14 cellular contexts compared by ENCODE assay signal in the genomic region with DNA sequence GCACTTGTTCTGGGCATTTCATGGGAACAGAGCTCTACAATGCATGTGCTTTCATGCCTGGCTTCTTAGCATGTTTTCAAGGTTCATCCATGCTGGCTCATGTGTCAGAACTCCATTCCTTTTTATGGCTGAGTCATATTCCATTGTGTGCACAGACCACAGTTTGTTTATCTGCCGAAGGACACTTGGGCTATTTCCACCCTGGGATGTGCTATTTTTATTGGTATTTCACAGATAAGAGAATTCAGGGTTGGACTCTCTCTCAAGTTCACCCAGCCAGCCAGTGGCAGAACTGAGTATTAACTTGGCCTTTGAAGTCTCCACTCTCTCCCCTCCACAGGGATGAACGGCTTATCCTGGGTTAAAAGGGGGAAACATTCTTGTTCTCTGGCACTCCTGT.
DNase-seq lines count a peak whose midpoint lies in the region; ATAC-seq, FAIRE-seq and TF ChIP-seq lines count a peak whose summit lies in the region.
"Had no signal": no experiment of that assay in that cellular context is flagged by ENCODE, and none has a peak within 500 bp of the region (broad histone marks: within the 10 kb centered on the region; RNA-seq: fewer than 3 reads in every experiment).

No MANE protein-coding gene starts in this region.

- DNase-seq in OCI-M1 (lab: John Stamatoyannopoulos, UW) (peak; percentile 12), bronchial epithelial cell (ENCODE audit: low read depth) (peak; percentile 0), HepG2 (ENCODE audit: low spot score) (peak; percentile 5), amniotic stem cell (lab: John Stamatoyannopoulos, UW) (no peak), activated gamma-delta T cell treated with Interleukin-2 at 50 U/mL for 16 hours (no peak)
- no peak for DNase-seq in stimulated activated CD4-positive, alpha-beta T cell treated with anti-CD3 and anti-CD28 coated beads, Interleukin-1b, Interleukin-23, amount 100 ng/mL, for 48 hours
- DNase-seq: 8988T; CD4-positive, alpha-beta memory T cell; DMS79 treated with DMSO at 0.1 percent for 48 hours; GOT3; H9 had no signal

- H3K79me2 ChIP-seq in HepG2 (ENCODE audit: insufficient read depth, low read length) = no peaks in the 10 kb centered on the region

- no peak for ATAC-seq in HepG2
- ATAC-seq: GM12878 had no signal

- H3K4me3 ChIP-seq in HEK293 (ENCODE audit: low read depth, low read length) = no peak overlapping the region
- H3K4me3 ChIP-seq in bronchial epithelial cell (ENCODE audit: low read depth, low read length) = no peak overlapping the region
- no peak overlapping the region for H3K4me3 ChIP-seq in HepG2 (replicated peaks in 1 of 3; ENCODE audit: insufficient read depth in 1 of 3, low read depth in 2 of 3, low read length in 3 of 3)
- H3K4me3 ChIP-seq: BLaER1, GM12878 had no signal

- no peaks in the 10 kb centered on the region for H3K36me3 ChIP-seq in HEK293 (ENCODE audit: control insufficient read depth in 2 of 2, insufficient read depth in 1 of 2, low read length in 2 of 2)
- no peaks in the 10 kb centered on the region for H3K36me3 ChIP-seq in bronchial epithelial cell (ENCODE audit: control insufficient read depth, insufficient read depth, low read length)
- H3K36me3 ChIP-seq in HepG2 (replicated peaks in 1 of 2; ENCODE audit: control insufficient read depth in 1 of 2, insufficient read depth in 2 of 2, low read length in 2 of 2) = no peaks in the 10 kb centered on the region
- H3K36me3 ChIP-seq: BLaER1 had no signal

- H3K4me2 ChIP-seq in HepG2 (ENCODE audit: low read depth, low read length) = no peak overlapping the region
- H3K4me2 ChIP-seq: BLaER1 had no signal

- intact Hi-C loops in HepG2 (cut with micrococcal nuclease; ENCODE audit: unreplicated experiment) = no loop called here

- no peak overlapping the region for H3K9ac ChIP-seq in HepG2 (ENCODE audit: insufficient read depth, low read depth, low read length)
- H3K9ac ChIP-seq: BLaER1 had no signal

- no peaks in the 10 kb centered on the region for H4K20me1 ChIP-seq in HepG2 (ENCODE audit: insufficient read depth, low read length)
- H4K20me1 ChIP-seq: BLaER1 had no signal

- H3K27ac ChIP-seq in HEK293 (ENCODE audit: extremely low read depth, low read depth, low read length) (no peak overlapping the region), HepG2 (ENCODE audit: extremely low read length, insufficient read depth, low read length) (no peak overlapping the region)
- H3K27ac ChIP-seq: BLaER1 had no signal

- FAIRE-seq in bronchial epithelial cell (lab: Jason Lieb, UNC) (no peak), HepG2 (lab: Jason Lieb, UNC) (no peak)
- FAIRE-seq: GM12878 had no signal

- TF ChIP-seq POLR2A in HepG2 (IDR thresholded peaks at IDR 0.05; ENCODE audit: insufficient read depth in 1 of 2, low read depth in 2 of 2, low read length in 2 of 2) = no peak

- BruUV-seq in HepG2 (replicated peaks; lab: Mats Ljungman, UMichigan) = no TSS peak

- TF ChIP-seq CTCF in HEK293 (tag by site-specific recombination; IDR thresholded peaks at IDR 0.05) (no peak), bronchial epithelial cell (IDR thresholded peaks at IDR 0.05; ENCODE audit: insufficient read depth, low read length, severe bottlenecking) (no peak), HepG2 (CRISPR knock-in tag; IDR thresholded peaks at IDR 0.05) (no peak)

- 0% methylated on average over 2 of the region's 2 CpGs for WGBS in HepG2 (ENCODE audit: low lambda C conversion rate)

- CTCF ChIA-PET in HEK293 (lab: Yijun Ruan, JAX) (no interaction called here), HepG2 (lab: Yijun Ruan, JAX; ENCODE audit: low intra/inter-chr PET ratio, low total read pairs) (no interaction called here)

- no peak for TF ChIP-seq RAD21 in HepG2 (CRISPR knock-in tag; IDR thresholded peaks at IDR 0.05)

- H3K4me1 ChIP-seq in HEK293 (ENCODE audit: control insufficient read depth, insufficient read depth, low read length) (no peaks in the 10 kb centered on the region), HepG2 (ENCODE audit: insufficient read depth, low read length) (no peaks in the 10 kb centered on the region)

- H3K9me3 ChIP-seq in HEK293 (ENCODE audit: control insufficient read depth, insufficient read depth, low read depth, low read length) = no peaks in the 10 kb centered on the region
- no peaks in the 10 kb centered on the region for H3K9me3 ChIP-seq in HepG2 (ENCODE audit: low read length)
- H3K9me3 ChIP-seq: BLaER1 had no signal

- POLR2A ChIA-PET in HEK293 (lab: Yijun Ruan, JAX) = no interaction called here
- POLR2A ChIA-PET in HepG2 (lab: Yijun Ruan, JAX) = no interaction called here

- in situ Hi-C loops in HepG2 (cut with HindIII; ENCODE audit: extremely low pct_ligation_motif_present, low pct_unique_long_range_greater_than_20kb) = no loop called here

- H3K27me3 ChIP-seq in bronchial epithelial cell (ENCODE audit: control insufficient read depth, insufficient read depth, low read length) = no peaks in the 10 kb centered on the region
- peaks cover 3 to 7% of the 10 kb centered on the region in 2 experiments; a peak in 4 of 5 replicates for H3K27me3 ChIP-seq in HepG2 (ENCODE audit: control insufficient read depth in 1 of 2, insufficient read depth in 2 of 2, low read length in 2 of 2)
- H3K27me3 ChIP-seq: BLaER1 had no signal

- TF ChIP-seq EP300 in HepG2 (IDR thresholded peaks at IDR 0.05; ENCODE audit: low read depth in 2 of 2, low read length in 2 of 2) (no peak), HepG2 (CRISPR knock-in tag; IDR thresholded peaks at IDR 0.05; ENCODE audit: borderline replicate concordance) (no peak)

- H2AFZ ChIP-seq in HepG2 (ENCODE audit: low read length) = no peak overlapping the region

TF ChIP-seq in HEK293, 187 proteins besides CTCF, POLR2A, EP300 and RAD21:
- 0 out of 2 replicates have a peak, but pooled peaks have one; percentile 12 for TF ChIP-seq ZNF146 (tag by site-specific recombination; IDR thresholded peaks at IDR 0.05)
- TF ChIP-seq, protein P1, sequence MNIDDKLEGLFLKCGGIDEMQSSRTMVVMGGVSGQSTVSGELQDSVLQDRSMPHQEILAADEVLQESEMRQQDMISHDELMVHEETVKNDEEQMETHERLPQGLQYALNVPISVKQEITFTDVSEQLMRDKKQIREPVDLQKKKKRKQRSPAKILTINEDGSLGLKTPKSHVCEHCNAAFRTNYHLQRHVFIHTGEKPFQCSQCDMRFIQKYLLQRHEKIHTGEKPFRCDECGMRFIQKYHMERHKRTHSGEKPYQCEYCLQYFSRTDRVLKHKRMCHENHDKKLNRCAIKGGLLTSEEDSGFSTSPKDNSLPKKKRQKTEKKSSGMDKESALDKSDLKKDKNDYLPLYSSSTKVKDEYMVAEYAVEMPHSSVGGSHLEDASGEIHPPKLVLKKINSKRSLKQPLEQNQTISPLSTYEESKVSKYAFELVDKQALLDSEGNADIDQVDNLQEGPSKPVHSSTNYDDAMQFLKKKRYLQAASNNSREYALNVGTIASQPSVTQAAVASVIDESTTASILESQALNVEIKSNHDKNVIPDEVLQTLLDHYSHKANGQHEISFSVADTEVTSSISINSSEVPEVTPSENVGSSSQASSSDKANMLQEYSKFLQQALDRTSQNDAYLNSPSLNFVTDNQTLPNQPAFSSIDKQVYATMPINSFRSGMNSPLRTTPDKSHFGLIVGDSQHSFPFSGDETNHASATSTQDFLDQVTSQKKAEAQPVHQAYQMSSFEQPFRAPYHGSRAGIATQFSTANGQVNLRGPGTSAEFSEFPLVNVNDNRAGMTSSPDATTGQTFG (tag by site-specific recombination; IDR thresholded peaks at IDR 0.05; ENCODE audit: borderline replicate concordance) = no peak

TF ChIP-seq in HepG2, 621 proteins besides CTCF, POLR2A, EP300 and RAD21:
- TF ChIP-seq, protein P2, sequence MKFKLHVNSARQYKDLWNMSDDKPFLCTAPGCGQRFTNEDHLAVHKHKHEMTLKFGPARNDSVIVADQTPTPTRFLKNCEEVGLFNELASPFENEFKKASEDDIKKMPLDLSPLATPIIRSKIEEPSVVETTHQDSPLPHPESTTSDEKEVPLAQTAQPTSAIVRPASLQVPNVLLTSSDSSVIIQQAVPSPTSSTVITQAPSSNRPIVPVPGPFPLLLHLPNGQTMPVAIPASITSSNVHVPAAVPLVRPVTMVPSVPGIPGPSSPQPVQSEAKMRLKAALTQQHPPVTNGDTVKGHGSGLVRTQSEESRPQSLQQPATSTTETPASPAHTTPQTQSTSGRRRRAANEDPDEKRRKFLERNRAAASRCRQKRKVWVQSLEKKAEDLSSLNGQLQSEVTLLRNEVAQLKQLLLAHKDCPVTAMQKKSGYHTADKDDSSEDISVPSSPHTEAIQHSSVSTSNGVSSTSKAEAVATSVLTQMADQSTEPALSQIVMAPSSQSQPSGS (CRISPR knock-in tag; IDR thresholded peaks at IDR 0.05) = no peak
- 0 out of 2 replicates have a peak, but pooled peaks have one; percentile 17 for TF ChIP-seq FOSL2 (CRISPR knock-in tag; IDR thresholded peaks at IDR 0.05)

Comparison
In these comparisons a context has a peak if more than half of its experiments do, and no peak if none do; other contexts are left out.
1. DNase-seq: peak in OCI-M1 (single experiment), bronchial epithelial cell (single experiment) and HepG2 (single experiment); none in amniotic stem cell (single experiment), activated gamma-delta T cell treated with Interleukin-2 at 50 U/mL for 16 hours (single experiment) and stimulated activated CD4-positive, alpha-beta T cell treated with anti-CD3 and anti-CD28 coated beads, Interleukin-1b, Interleukin-23, amount 100 ng/mL, for 48 hours (single experiment).